11 cellular contexts compared by ENCODE assay signal in genomic region chr17:62629556-62630364, GRCh38. TPM values are rescaled to one million over a fixed set of nuclear protein-coding genes. Genes with fewer than 3 reads are reported as not detected.
DNase-seq lines count a peak whose midpoint lies in the region; ATAC-seq and TF ChIP-seq lines count a peak whose summit lies in the region.
"Had no signal": no experiment of that assay in that cellular context is flagged by ENCODE, and none has a peak within 500 bp of the region (broad histone marks: within the 10 kb centered on the region; RNA-seq: fewer than 3 reads in every experiment).

No MANE protein-coding gene starts in this region.

- peak overlapping the region; percentile 98 for H3K4ac ChIP-seq in mesendoderm (ENCODE audit: low read depth, low read length)

- peak overlapping the region; percentile 91 for H3K23ac ChIP-seq in mesendoderm (ENCODE audit: low read length)

- no peak overlapping the region for H3K27ac Mint-ChIP-seq in activated CD4-positive, alpha-beta T cell treated with anti-CD3 and anti-CD28 coated beads for 36 hours
- H3K27ac Mint-ChIP-seq in immature natural killer cell = no peak overlapping the region
- H3K27ac Mint-ChIP-seq in activated naive CD8-positive, alpha-beta T cell treated with anti-CD3 and anti-CD28 coated beads, Interleukin-2, amount 50 U/mL, for 24 hours = no peak overlapping the region
- H3K27ac Mint-ChIP-seq: T-helper 1 cell treated with Interleukin-12 subunit alpha and Interleukin-12 subunit beta and Interleukin-4 antibody, amounts not matched to agents 30 μg/mL and 1 μg/mL, for 36 hours had no signal

- in situ Hi-C loops in mammary epithelial cell (cut with MboI; ENCODE audit: low sequenced_read_pairs in 2 of 2) (no loop called here), transverse colon (cut with MboI; ENCODE audit: low pct_ligation_motif_present in 1 of 4, low pct_unique_long_range_greater_than_20kb in 1 of 4, low sequenced_read_pairs in 3 of 4) (no loop called here)

- peak overlapping the region; percentile 80 for H3K4me3 Mint-ChIP-seq in activated CD4-positive, alpha-beta T cell treated with anti-CD3 and anti-CD28 coated beads for 36 hours
- H3K4me3 Mint-ChIP-seq in immature natural killer cell = peak overlapping the region in 1 of 5 donors; percentile 27
- H3K4me3 Mint-ChIP-seq in activated naive CD8-positive, alpha-beta T cell treated with anti-CD3 and anti-CD28 coated beads, Interleukin-2, amount 50 U/mL, for 24 hours = no peak overlapping the region
- H3K4me3 Mint-ChIP-seq: T-helper 1 cell treated with Interleukin-12 subunit alpha and Interleukin-12 subunit beta and Interleukin-4 antibody, amounts not matched to agents 30 μg/mL and 1 μg/mL, for 36 hours had no signal

- TF ChIP-seq POLR2A in transverse colon (IDR thresholded peaks at IDR 0.05) = no peak

- no peaks in the 10 kb centered on the region for H4K20me1 ChIP-seq in mammary epithelial cell (ENCODE audit: insufficient read depth, low read length)
- H4K20me1 ChIP-seq in MM.1S (ENCODE audit: insufficient read depth, low read length) = no peaks in the 10 kb centered on the region

- H3K27me3 ChIP-seq in mammary epithelial cell (ENCODE audit: insufficient read depth, low read length) (no peaks in the 10 kb centered on the region), mesendoderm (ENCODE audit: insufficient read depth, low read length, poor library complexity) (no peaks in the 10 kb centered on the region), transverse colon (peaks cover 38% of the 10 kb centered on the region), MM.1S (replicated peaks; ENCODE audit: insufficient read depth, low read length) (peaks cover 49% of the 10 kb centered on the region)

- H2BK15ac ChIP-seq in mesendoderm (replicated peaks; ENCODE audit: low read depth) = no peak overlapping the region

- H2BK5ac ChIP-seq in mesendoderm (ENCODE audit: low read length) = peak overlapping the region; percentile 84

- dilution Hi-C loops in mammary epithelial cell (cut with HindIII; ENCODE audit: low sequenced_read_pairs) = no loop called here

- H3K36me3 Mint-ChIP-seq in activated CD4-positive, alpha-beta T cell treated with anti-CD3 and anti-CD28 coated beads for 36 hours (ENCODE audit: low read depth) = no peaks in the 10 kb centered on the region
- no peaks in the 10 kb centered on the region for H3K36me3 Mint-ChIP-seq in immature natural killer cell
- H3K36me3 Mint-ChIP-seq in activated naive CD8-positive, alpha-beta T cell treated with anti-CD3 and anti-CD28 coated beads, Interleukin-2, amount 50 U/mL, for 24 hours (ENCODE audit: low read depth) = no peaks in the 10 kb centered on the region

- no peak for TF ChIP-seq EP300 in transverse colon (IDR thresholded peaks at IDR 0.05; ENCODE audit: low read depth)

- intact Hi-C loops in activated CD4-positive, alpha-beta T cell treated with anti-CD3 and anti-CD28 coated beads for 36 hours (cut with DNase I, micrococcal nuclease) = loop anchor here in 1 of 2 experiments (2.0 kb wide), 1 partner anchor 23 kb away; no protein-coding TSS in a partner anchor
- intact Hi-C loops in mammary epithelial cell (cut with micrococcal nuclease) (no loop called here), transverse colon (cut with DNase I; ENCODE audit: low total_unique reads) (no loop called here)

- H3K9me2 ChIP-seq in MM.1S (replicated peaks; ENCODE audit: insufficient read depth, low read length) = no peaks in the 10 kb centered on the region

- H3K4me2 ChIP-seq in mammary epithelial cell (ENCODE audit: insufficient read depth, low read depth, low read length) (peak overlapping the region; percentile 94), mesendoderm (ENCODE audit: low read length) (peak overlapping the region; percentile 73), MM.1S (ENCODE audit: low read depth, low read length) (no peak overlapping the region)

- no peaks in the 10 kb centered on the region for H3K9me3 ChIP-seq in mammary epithelial cell (replicated peaks; ENCODE audit: insufficient read depth, low read length)
- H3K9me3 ChIP-seq in transverse colon = no peaks in the 10 kb centered on the region
- H3K9me3 ChIP-seq in MM.1S (replicated peaks; ENCODE audit: insufficient read depth, low read length) = no peaks in the 10 kb centered on the region

- H3K4me3 ChIP-seq in mammary epithelial cell (replicated peaks in 1 of 3; ENCODE audit: insufficient read depth in 1 of 3, low read depth in 2 of 3, low read length in 3 of 3) = peak overlapping the region; percentile 54 to 80 (median 79)
- peak overlapping the region; percentile 8 for H3K4me3 ChIP-seq in mesendoderm (ENCODE audit: low read length)
- no peak overlapping the region for H3K4me3 ChIP-seq in transverse colon
- no peak overlapping the region for H3K4me3 ChIP-seq in MM.1S (ENCODE audit: low read length)

- H3K18ac ChIP-seq in mesendoderm (ENCODE audit: low read length) = peak overlapping the region; percentile 95

- H3F3A ChIP-seq in MM.1S (ENCODE audit: insufficient read depth, low read length) = no peaks in the 10 kb centered on the region

- H3K9ac ChIP-seq in mammary epithelial cell (ENCODE audit: insufficient read depth, low read length) = peak overlapping the region; percentile 8
- peak overlapping the region; percentile 96 for H3K9ac ChIP-seq in mesendoderm (ENCODE audit: low read length)
- H3K9ac ChIP-seq in MM.1S (ENCODE audit: low read length) = no peak overlapping the region

- peaks cover 26% of the 10 kb centered on the region for H3K4me1 Mint-ChIP-seq in activated CD4-positive, alpha-beta T cell treated with anti-CD3 and anti-CD28 coated beads for 36 hours
- H3K4me1 Mint-ChIP-seq in immature natural killer cell = peaks cover 7 to 8% of the 10 kb centered on the region in 2 donors
- H3K4me1 Mint-ChIP-seq in activated naive CD8-positive, alpha-beta T cell treated with anti-CD3 and anti-CD28 coated beads, Interleukin-2, amount 50 U/mL, for 24 hours = peaks cover 12% of the 10 kb centered on the region

- H3K36me3 ChIP-seq in mammary epithelial cell (ENCODE audit: insufficient read depth, low read length) (no peaks in the 10 kb centered on the region), mesendoderm (ENCODE audit: control insufficient read depth, insufficient read depth, low read length) (no peaks in the 10 kb centered on the region), transverse colon (no peaks in the 10 kb centered on the region), MM.1S (replicated peaks; ENCODE audit: insufficient read depth, low read length) (no peaks in the 10 kb centered on the region)

- TF ChIP-seq CTCF in mammary epithelial cell (conservative IDR thresholded peaks at IDR 0.05 in 1 of 2, IDR thresholded peaks at IDR 0.05 in 1 of 2; ENCODE audit: extremely low read depth in 1 of 2, insufficient read depth in 1 of 2, low read depth in 1 of 2, low read length in 2 of 2) = no peak
- TF ChIP-seq CTCF in transverse colon (IDR thresholded peaks at IDR 0.05) = no peak
- TF ChIP-seq CTCF in MM.1S (IDR thresholded peaks at IDR 0.05; ENCODE audit: low read length) = no peak

- CTCF ChIA-PET in activated CD4-positive, alpha-beta T cell treated with anti-CD3 and anti-CD28 coated beads for 36 hours (lab: Charles Lee) = no interaction called here
- CTCF ChIA-PET in mammary epithelial cell (lab: Charles Lee; ENCODE audit: low non-redundant PET) = interaction anchor here (0.7 kb wide), 1 partner anchor 11 kb away, joined by 3 read pairs; no protein-coding TSS in a partner anchor

- WGBS in mammary epithelial cell (ENCODE audit: low coverage, missing lambda C conversion rate) = 18% methylated on average over 18 of the region's 19 CpGs
- no CpG with 5 or more reads among the region's 19 CpGs for WGBS in mesendoderm (ENCODE audit: extremely low coverage, insufficient coverage, low lambda C conversion rate)
- 70 to 95% methylated on average over 4 to 19 of the region's 19 CpGs for WGBS in transverse colon (ENCODE audit: low coverage in 1 of 2), 2 donors

- no TSS peak for BruUV-seq in mammary epithelial cell (replicated peaks; lab: Mats Ljungman, UMichigan)

- ATAC-seq in activated CD4-positive, alpha-beta T cell treated with anti-CD3 and anti-CD28 coated beads for 36 hours = no peak
- ATAC-seq in activated naive CD8-positive, alpha-beta T cell treated with anti-CD3 and anti-CD28 coated beads, Interleukin-2, amount 50 U/mL, for 24 hours = no peak

- H3K27me3 Mint-ChIP-seq in activated CD4-positive, alpha-beta T cell treated with anti-CD3 and anti-CD28 coated beads for 36 hours = peaks cover 18% of the 10 kb centered on the region
- peaks cover 5 to 9% (median 9%) of the 10 kb centered on the region in 3 donors for H3K27me3 Mint-ChIP-seq in immature natural killer cell (ENCODE audit: low read depth in 3 of 3)
- peaks cover 17% of the 10 kb centered on the region for H3K27me3 Mint-ChIP-seq in activated naive CD8-positive, alpha-beta T cell treated with anti-CD3 and anti-CD28 coated beads, Interleukin-2, amount 50 U/mL, for 24 hours

- peaks cover 76% of the 10 kb centered on the region for H3K79me2 ChIP-seq in mammary epithelial cell (ENCODE audit: insufficient read depth, low read length)
- peaks cover 55% of the 10 kb centered on the region for H3K79me2 ChIP-seq in mesendoderm (ENCODE audit: control insufficient read depth, insufficient read depth, low read length)
- H3K79me2 ChIP-seq in MM.1S (ENCODE audit: low read length) = no peaks in the 10 kb centered on the region

- H4K8ac ChIP-seq in mesendoderm (ENCODE audit: low read depth, low read length) = no peak overlapping the region

- DNase-seq in activated CD4-positive, alpha-beta T cell treated with anti-CD3 and anti-CD28 coated beads for 36 hours = no peak
- DNase-seq in activated CD4-positive, alpha-beta T cell treated with anti-CD3 and anti-CD28 coated beads, Interleukin-2, amount 50 U/mL, for 1 hour = no peak
- no peak for DNase-seq in mammary epithelial cell
- DNase-seq in mesendoderm = peak; percentile 47
- DNase-seq in transverse colon = no peak
- no peak for DNase-seq in MM.1S
- DNase-seq in immature natural killer cell = no peak
- DNase-seq in activated naive CD8-positive, alpha-beta T cell treated with anti-CD3 and anti-CD28 coated beads, Interleukin-2, amount 50 U/mL, for 24 hours = no peak
- DNase-seq: NCI-H69 had no signal

- H2BK120ac ChIP-seq in mesendoderm (ENCODE audit: low read depth, low read length) = no peak overlapping the region

- no peak overlapping the region for H4K5ac ChIP-seq in mesendoderm (ENCODE audit: low read length)

- H2AK5ac ChIP-seq in mesendoderm (ENCODE audit: low read length) = peak overlapping the region; percentile 93

- POLR2A ChIA-PET in activated CD4-positive, alpha-beta T cell treated with anti-CD3 and anti-CD28 coated beads for 36 hours (lab: Charles Lee) = no interaction called here

- H3K27ac ChIP-seq in mammary epithelial cell (ENCODE audit: insufficient read depth, low read depth, low read length) (no peak overlapping the region), mesendoderm (ENCODE audit: low read depth, low read length) (peak overlapping the region; percentile 93), transverse colon (peak overlapping the region in 3 of 4 donors; percentile 68 to 86 (median 80)), MM.1S (ENCODE audit: low read length) (no peak overlapping the region)
- H3K27ac ChIP-seq: 22Rv1 had no signal

- H3K79me1 ChIP-seq in mesendoderm (ENCODE audit: low read length) = peaks cover 25% of the 10 kb centered on the region

- peak overlapping the region; percentile 98 for H3K56ac ChIP-seq in mesendoderm (ENCODE audit: low read length)

- H3K4me1 ChIP-seq in mammary epithelial cell (ENCODE audit: insufficient read depth, low read length) = peaks cover 38% of the 10 kb centered on the region
- H3K4me1 ChIP-seq in mesendoderm (ENCODE audit: control insufficient read depth, low read depth, low read length) = peaks cover 20% of the 10 kb centered on the region
- H3K4me1 ChIP-seq in transverse colon = peaks cover 0 to 33% (median 13%) of the 10 kb centered on the region in 4 donors
- no peaks in the 10 kb centered on the region for H3K4me1 ChIP-seq in MM.1S (ENCODE audit: low read length)

- no peaks in the 10 kb centered on the region for H3K9me3 Mint-ChIP-seq in activated CD4-positive, alpha-beta T cell treated with anti-CD3 and anti-CD28 coated beads for 36 hours (ENCODE audit: low read depth)
- H3K9me3 Mint-ChIP-seq in immature natural killer cell = peaks cover 0 to 1% (median 0%) of the 10 kb centered on the region in 6 donors
- no peaks in the 10 kb centered on the region for H3K9me3 Mint-ChIP-seq in activated naive CD8-positive, alpha-beta T cell treated with anti-CD3 and anti-CD28 coated beads, Interleukin-2, amount 50 U/mL, for 24 hours
- H3K9me3 Mint-ChIP-seq: T-helper 1 cell treated with Interleukin-12 subunit alpha and Interleukin-12 subunit beta and Interleukin-4 antibody, amounts not matched to agents 30 μg/mL and 1 μg/mL, for 36 hours had no signal

- H2AFZ ChIP-seq in mammary epithelial cell (ENCODE audit: low read depth, low read length) (peak overlapping the region; percentile 88), MM.1S (ENCODE audit: low read length) (no peak overlapping the region)

RNA-seq across cellular contexts. Expression of gene MRC2, which starts 2.3 kb away (rescaled TPM):
- 10 to 100 TPM; 10.5 to 11.3 TPM for total RNA-seq in activated CD4-positive, alpha-beta T cell treated with anti-CD3 and anti-CD28 coated beads for 36 hours
- total RNA-seq in mammary epithelial cell (100 to 1,000 TPM; 147 to 512 TPM), transverse colon (10 to 100 TPM in 3 of 4 donors, 1 to 10 TPM in 1; 7.9 to 47.2 (median 14.5) TPM)
- polyA plus RNA-seq in mammary epithelial cell (64.3 TPM), immature natural killer cell (not detected)
- 74.0 TPM for polyA minus RNA-seq in mammary epithelial cell
- 17.2 TPM for polyA plus RNA-seq in mesendoderm (2013, experiment 1 of 2)
- 17.4 TPM for polyA plus RNA-seq in mesendoderm (2013, experiment 2 of 2)

Comparison
In these comparisons a context has a peak if more than half of its experiments do, and no peak if none do; other contexts are left out.
1. H3K27ac ChIP-seq: peak in mesendoderm (single experiment) and transverse colon (3 of 4); none in mammary epithelial cell (single experiment) and MM.1S (single experiment).
2. H3K4me3 ChIP-seq: peak in mammary epithelial cell (3 of 3) and mesendoderm (single experiment); none in transverse colon (0 of 4) and MM.1S (single experiment).